In the genomic region with DNA sequence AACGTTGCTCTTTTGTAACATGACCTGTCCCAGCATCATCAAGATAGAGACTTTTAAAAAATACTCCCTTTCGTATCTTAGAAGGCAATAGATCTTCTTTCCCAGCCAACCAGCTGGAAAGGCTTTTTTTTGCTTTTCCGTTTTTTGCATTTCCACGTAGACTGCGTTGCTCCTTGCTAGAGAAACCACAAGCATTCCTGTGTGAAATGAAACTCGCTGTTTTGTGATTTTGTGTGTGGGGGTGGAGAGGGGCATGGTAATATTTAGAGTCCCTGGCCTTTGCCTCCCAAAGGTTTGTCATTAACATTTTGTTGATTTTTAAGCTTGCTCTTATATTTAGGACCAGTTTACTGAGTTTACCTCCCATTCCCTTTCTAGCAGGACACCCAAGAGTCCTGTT, we compare ENCODE assay signal across 10 cellular contexts.
DNase-seq lines count a peak whose midpoint lies in the region; FAIRE-seq and TF ChIP-seq lines count a peak whose summit lies in the region.
"Had no signal": no experiment of that assay in that cellular context is flagged by ENCODE, and none has a peak within 500 bp of the region (broad histone marks: within the 10 kb centered on the region; RNA-seq: fewer than 3 reads in every experiment).

No MANE protein-coding gene starts in this region.

- no peak overlapping the region for H3K27ac Mint-ChIP-seq in activated naive CD4-positive, alpha-beta T cell treated with anti-CD3 and anti-CD28 coated beads, Interleukin-2, amount 10 ng/mL, durations not matched to agents 7 days and 5 days
- H3K27ac Mint-ChIP-seq: natural killer cell treated with Interleukin-12 subunit alpha and Interleukin-12 subunit beta and Interleukin-15 and Interleukin-18, amount 100 ng/mL, for 72 hours had no signal

- peak; percentile 57 for DNase-seq in AG20443 (ENCODE audit: low spot score)
- peak; percentile 26 for DNase-seq in RCC 7860 (ENCODE audit: low spot score)
- peak; percentile 87 for DNase-seq in fibroblast of peridontal ligament (ENCODE audit: extremely low read depth)
- peak in 1 of 2 donors; percentile 33 for DNase-seq in trophoblast cell
- DNase-seq in HEK293T (ENCODE audit: extremely low spot score) = no peak
- no peak for DNase-seq in foreskin melanocyte
- no peak for DNase-seq in activated naive CD4-positive, alpha-beta T cell treated with anti-CD3 and anti-CD28 coated beads, Interleukin-2, amount 10 ng/mL, durations not matched to agents 7 days and 5 days
- DNase-seq in stimulated activated CD4-positive, alpha-beta T cell treated with anti-CD3 and anti-CD28 coated beads, Interleukin-4, amount 100 ng/mL, for 4 hours = no peak
- DNase-seq: erythroblast had no signal

- H2BK5ac ChIP-seq in trophoblast cell (ENCODE audit: low read depth, low read length, poor library complexity) = no peak overlapping the region

- H3K18ac ChIP-seq in trophoblast cell (ENCODE audit: low read length) = no peak overlapping the region

- H2BK12ac ChIP-seq in trophoblast cell (ENCODE audit: low read length) = no peak overlapping the region

- no peak overlapping the region for H3K9ac ChIP-seq in trophoblast cell (ENCODE audit: low read length)

- no peaks in the 10 kb centered on the region for H3K4me1 Mint-ChIP-seq in activated naive CD4-positive, alpha-beta T cell treated with anti-CD3 and anti-CD28 coated beads, Interleukin-2, amount 10 ng/mL, durations not matched to agents 7 days and 5 days

- no peaks in the 10 kb centered on the region for H3K9me3 Mint-ChIP-seq in activated naive CD4-positive, alpha-beta T cell treated with anti-CD3 and anti-CD28 coated beads, Interleukin-2, amount 10 ng/mL, durations not matched to agents 7 days and 5 days
- H3K9me3 Mint-ChIP-seq: natural killer cell treated with Interleukin-12 subunit alpha and Interleukin-12 subunit beta and Interleukin-15 and Interleukin-18, amount 100 ng/mL, for 72 hours had no signal

- H3K4me3 Mint-ChIP-seq in activated naive CD4-positive, alpha-beta T cell treated with anti-CD3 and anti-CD28 coated beads, Interleukin-2, amount 10 ng/mL, durations not matched to agents 7 days and 5 days = no peak overlapping the region
- H3K4me3 Mint-ChIP-seq: natural killer cell treated with Interleukin-12 subunit alpha and Interleukin-12 subunit beta and Interleukin-15 and Interleukin-18, amount 100 ng/mL, for 72 hours had no signal

- H3K79me1 ChIP-seq in trophoblast cell (ENCODE audit: low read length) = no peaks in the 10 kb centered on the region

- H3K4me1 ChIP-seq in trophoblast cell (ENCODE audit: control insufficient read depth in 1 of 2, insufficient read depth in 2 of 2, low read length in 2 of 2) = peaks cover 2 to 4% of the 10 kb centered on the region in 2 experiments

- WGBS in trophoblast cell (ENCODE audit: extremely low coverage, insufficient coverage, insufficient read length) = no CpG with 5 or more reads among the region's 6 CpGs

- POLR2A ChIA-PET in HEK293T (lab: Yijun Ruan, JAX) = no interaction called here

- no peaks in the 10 kb centered on the region for H3K79me2 ChIP-seq in trophoblast cell (ENCODE audit: control insufficient read depth, insufficient read depth, low read length, poor library complexity)

- H3K4ac ChIP-seq in trophoblast cell (ENCODE audit: low read depth, low read length) = no peak overlapping the region

- H3K23ac ChIP-seq in trophoblast cell (ENCODE audit: low read length) = no peak overlapping the region

- no peak overlapping the region for H4K8ac ChIP-seq in trophoblast cell (ENCODE audit: low read depth, low read length)

- H3K4me3 ChIP-seq in trophoblast cell (ENCODE audit: low read depth, low read length) = no peak overlapping the region

- CTCF ChIA-PET in HEK293T (lab: Yijun Ruan, JAX) = no interaction called here
- CTCF ChIA-PET in activated naive CD4-positive, alpha-beta T cell treated with anti-CD3 and anti-CD28 coated beads, Interleukin-2, amount 10 ng/mL, durations not matched to agents 7 days and 5 days (lab: Charles Lee) = no interaction called here

- no peak overlapping the region for H2AFZ ChIP-seq in trophoblast cell (ENCODE audit: insufficient read depth, low read length, poor library complexity)

- no peaks in the 10 kb centered on the region for H3K27me3 Mint-ChIP-seq in activated naive CD4-positive, alpha-beta T cell treated with anti-CD3 and anti-CD28 coated beads, Interleukin-2, amount 10 ng/mL, durations not matched to agents 7 days and 5 days
- H3K27me3 Mint-ChIP-seq: natural killer cell treated with Interleukin-12 subunit alpha and Interleukin-12 subunit beta and Interleukin-15 and Interleukin-18, amount 100 ng/mL, for 72 hours had no signal

- no peak overlapping the region for H2AK5ac ChIP-seq in trophoblast cell (ENCODE audit: low read length)

- H4K91ac ChIP-seq in trophoblast cell (ENCODE audit: low read depth, low read length) = no peak overlapping the region

- no peaks in the 10 kb centered on the region for H3K27me3 ChIP-seq in trophoblast cell (ENCODE audit: insufficient read depth, low read length)

- no peak overlapping the region for H4K12ac ChIP-seq in trophoblast cell (ENCODE audit: low read depth, low read length)

- H3K4me2 ChIP-seq in trophoblast cell (ENCODE audit: low read length) = peak overlapping the region; percentile 32

- H3K27ac ChIP-seq in trophoblast cell (ENCODE audit: low read depth, low read length) = no peak overlapping the region

- no peaks in the 10 kb centered on the region for H3K36me3 Mint-ChIP-seq in activated naive CD4-positive, alpha-beta T cell treated with anti-CD3 and anti-CD28 coated beads, Interleukin-2, amount 10 ng/mL, durations not matched to agents 7 days and 5 days
- H3K36me3 Mint-ChIP-seq: natural killer cell treated with Interleukin-12 subunit alpha and Interleukin-12 subunit beta and Interleukin-15 and Interleukin-18, amount 100 ng/mL, for 72 hours had no signal

- FAIRE-seq in RCC 7860 (lab: Jason Lieb, UNC) = peak; percentile 89

- H3K14ac ChIP-seq in trophoblast cell (ENCODE audit: low read length) = no peak overlapping the region

- H3K9me3 ChIP-seq in trophoblast cell (ENCODE audit: insufficient read depth, low read depth, low read length) = no peaks in the 10 kb centered on the region

- no peak overlapping the region for H2BK120ac ChIP-seq in trophoblast cell (ENCODE audit: insufficient read depth, low read length, poor library complexity)

- H3K36me3 ChIP-seq in trophoblast cell (ENCODE audit: control insufficient read depth in 1 of 2, insufficient read depth in 2 of 2, low read length in 2 of 2) = no peaks in the 10 kb centered on the region

TF ChIP-seq in HEK293T, 16 proteins besides CTCF, POLR2A, EP300 and RAD21:
- TF ChIP-seq CTBP1 (IDR thresholded peaks at IDR 0.05; ENCODE audit: borderline replicate concordance) (no peak), ZNF384 (IDR thresholded peaks at IDR 0.05) (no peak), BHLHE40 (IDR thresholded peaks at IDR 0.05; ENCODE audit: borderline replicate concordance) (no peak), SP1 (IDR thresholded peaks at IDR 0.05) (no peak), FOXK2 (IDR thresholded peaks at IDR 0.05) (no peak)

Comparison
In these comparisons a context has a peak if more than half of its experiments do, and no peak if none do; other contexts are left out.
1. DNase-seq: peak in AG20443 (single experiment), RCC 7860 (single experiment) and fibroblast of peridontal ligament (single experiment); none in HEK293T (single experiment), foreskin melanocyte (single experiment), activated naive CD4-positive, alpha-beta T cell treated with anti-CD3 and anti-CD28 coated beads, Interleukin-2, amount 10 ng/mL, durations not matched to agents 7 days and 5 days (single experiment) and stimulated activated CD4-positive, alpha-beta T cell treated with anti-CD3 and anti-CD28 coated beads, Interleukin-4, amount 100 ng/mL, for 4 hours (0 of 2).